In genomic region chr12:118494776-118495175, GRCh38 we compare ENCODE assay signal across 24 cellular contexts.
"Had no signal": no experiment of that assay in that cellular context is flagged by ENCODE, and none has a peak within 500 bp of the region (broad histone marks: within the 10 kb centered on the region; RNA-seq: fewer than 3 reads in every experiment).

No MANE protein-coding gene starts in this region.

- DNase-seq: activated B cell treated with CpG ODN at 0.5 μM for 24 hours; activated CD4-positive, alpha-beta T cell treated with anti-CD3 and anti-CD28 coated beads for 36 hours; activated CD8-positive, alpha-beta memory T cell treated with anti-CD3 and anti-CD28 coated beads, Interleukin-2, amount 10 ng/mL, durations not matched to agents 7 days and 5 days; activated CD8-positive, alpha-beta T cell treated with anti-CD3 and anti-CD28 coated beads, Interleukin-2, amount 10 ng/mL, durations not matched to agents 7 days and 5 days; activated naive CD4-positive, alpha-beta T cell; activated T-cell treated with anti-CD3 and anti-CD28 coated beads, Interleukin-2, amount 50 U/mL, for 72 hours; colonic mucosa; effector memory CD4-positive, alpha-beta T cell; erythroblast; left colon; mammary epithelial cell; naive B cell; nephron progenitor cell; stimulated activated CD4-positive, alpha-beta T cell treated with anti-CD3 and anti-CD28 coated beads, Interleukin-12 subunit alpha, Interleukin-12 subunit beta, amount 100 ng/mL, for 4 hours; stimulated activated CD4-positive, alpha-beta T cell treated with anti-CD3 and anti-CD28 coated beads, Interleukin-4, amount 100 ng/mL, for 1 hour had no signal

- H3K4me3 ChIP-seq: colonic mucosa, gastroesophageal sphincter, hepatocyte, skin epidermis, thoracic aorta, vagina had no signal

- H3K36me3 ChIP-seq: colonic mucosa, gastroesophageal sphincter, neutrophil, thoracic aorta, vagina had no signal

- H3K4me1 ChIP-seq: colonic mucosa, vagina had no signal

- H3K27me3 ChIP-seq: colonic mucosa, gastroesophageal sphincter, hepatocyte, neutrophil, vagina had no signal

- H3K27ac ChIP-seq: colonic mucosa, hepatocyte, neutrophil, skin epidermis, thoracic aorta, vagina had no signal

- ATAC-seq: activated CD4-positive, alpha-beta T cell treated with anti-CD3 and anti-CD28 coated beads for 36 hours; activated CD8-positive, alpha-beta memory T cell treated with anti-CD3 and anti-CD28 coated beads, Interleukin-2, amount 10 ng/mL, durations not matched to agents 7 days and 5 days; activated CD8-positive, alpha-beta T cell treated with anti-CD3 and anti-CD28 coated beads, Interleukin-2, amount 10 ng/mL, durations not matched to agents 7 days and 5 days; activated naive CD4-positive, alpha-beta T cell treated with anti-CD3 and anti-CD28 coated beads, Interleukin-2, amount 50 U/mL, for 72 hours; activated T-cell treated with anti-CD3 and anti-CD28 coated beads, Interleukin-2, amount 50 U/mL, for 72 hours; gastroesophageal sphincter; left colon; sciatic nerve; stimulated activated effector memory CD8-positive, alpha-beta T cell treated with anti-CD3 and anti-CD28 coated beads, Interleukin-12 subunit alpha, Interleukin-12 subunit beta, amount 100 ng/mL, for 72 hours had no signal
